ENCODE assay signal across 9 cellular contexts in genomic region chr2:46988733-46989481, GRCh38. TPM values are rescaled to one million over a fixed set of nuclear protein-coding genes. Genes with fewer than 3 reads are reported as not detected.
DNase-seq lines count a peak whose midpoint lies in the region; ATAC-seq and TF ChIP-seq lines count a peak whose summit lies in the region.
"Had no signal": no experiment of that assay in that cellular context is flagged by ENCODE, and none has a peak within 500 bp of the region (broad histone marks: within the 10 kb centered on the region; RNA-seq: fewer than 3 reads in every experiment).

No MANE protein-coding gene starts in this region.

- TF ChIP-seq CTCF in activated B cell treated with CpG ODN at 0.5 μM for 24 hours (IDR thresholded peaks at IDR 0.05) = no peak

- POLR2A ChIA-PET in activated B cell treated with CpG ODN at 0.5 μM for 24 hours (lab: Charles Lee) = interaction anchor here (0.6 to 1.1 kb wide), 4 partner anchors 16 to 318 kb away, joined by 3 to 4 read pairs (median 3); partner anchors contain the start of gene MCFD2

- no peaks in the 10 kb centered on the region for H3K36me3 ChIP-seq in H7 (replicated peaks; ENCODE audit: control insufficient read depth, insufficient read depth, low read length)
- H3K36me3 ChIP-seq in rectal smooth muscle tissue (ENCODE audit: control insufficient read depth, insufficient read depth, low read length) = no peaks in the 10 kb centered on the region

- no peak overlapping the region for H3K4me3 Mint-ChIP-seq in activated B cell treated with CpG ODN at 0.5 μM for 24 hours

- no peak overlapping the region for H3K4me3 ChIP-seq in H7 (ENCODE audit: insufficient read depth, low read depth, low read length)
- no peak overlapping the region for H3K4me3 ChIP-seq in rectal smooth muscle tissue (ENCODE audit: low read length)

- H3K27ac ChIP-seq in rectal smooth muscle tissue (ENCODE audit: low read depth, low read length) = peak overlapping the region; percentile 91

- no peak for ATAC-seq in activated B cell treated with CpG ODN at 0.5 μM for 24 hours (ENCODE audit: low read depth)
- peak; percentile 1 to 25 for ATAC-seq in left cardiac atrium
- no peak for ATAC-seq in GM21786 (IDR thresholded peaks at IDR 0.05; ENCODE audit: unreplicated experiment)
- ATAC-seq in HG03097 (IDR thresholded peaks at IDR 0.05; ENCODE audit: low FRiP score, unreplicated experiment) = no peak
- ATAC-seq in GM19455 (IDR thresholded peaks at IDR 0.05; ENCODE audit: unreplicated experiment) = no peak

- H3K36me3 Mint-ChIP-seq in activated B cell treated with CpG ODN at 0.5 μM for 24 hours (ENCODE audit: low read depth) = peaks cover 57% of the 10 kb centered on the region

- H3K27me3 ChIP-seq in H7 (ENCODE audit: control insufficient read depth, insufficient read depth, low read length) = no peaks in the 10 kb centered on the region
- H3K27me3 ChIP-seq in rectal smooth muscle tissue (ENCODE audit: control insufficient read depth, insufficient read depth, low read length) = no peaks in the 10 kb centered on the region

- no peak overlapping the region for H3K9ac ChIP-seq in rectal smooth muscle tissue (ENCODE audit: low read length)

- peaks cover 54% of the 10 kb centered on the region for H3K4me1 ChIP-seq in rectal smooth muscle tissue (ENCODE audit: control insufficient read depth, insufficient read depth, low read length)

- DNase-seq in H7 (peak; percentile 83), activated B cell treated with CpG ODN at 0.5 μM for 24 hours (no peak), left cardiac atrium (no peak), HuH-7.5 (ENCODE audit: low spot score) (no peak)
- DNase-seq: naive B cell had no signal

- CTCF ChIA-PET in activated B cell treated with CpG ODN at 0.5 μM for 24 hours (lab: Charles Lee) = interaction anchor here (1.0 to 1.4 kb wide), 4 partner anchors 26 to 326 kb away, joined by 3 to 9 read pairs (median 4); no protein-coding TSS in a partner anchor

- H3K27me3 Mint-ChIP-seq in activated B cell treated with CpG ODN at 0.5 μM for 24 hours = no peaks in the 10 kb centered on the region
- H3K27me3 Mint-ChIP-seq: naive B cell had no signal

- peaks cover 52% of the 10 kb centered on the region for H3K4me1 Mint-ChIP-seq in activated B cell treated with CpG ODN at 0.5 μM for 24 hours

- H3K9me3 Mint-ChIP-seq in activated B cell treated with CpG ODN at 0.5 μM for 24 hours = no peaks in the 10 kb centered on the region
- H3K9me3 Mint-ChIP-seq: naive B cell had no signal

- intact Hi-C loops in activated B cell treated with CpG ODN at 0.5 μM for 24 hours (cut with micrococcal nuclease) = no loop called here
- intact Hi-C loops in left cardiac atrium (cut with DNase I) = no loop called here

- H3K27ac Mint-ChIP-seq in activated B cell treated with CpG ODN at 0.5 μM for 24 hours = peak overlapping the region; percentile 18

RNA-seq across cellular contexts. Expression of gene TTC7A, which starts 47.9 kb away (rescaled TPM):
- 14.5 and 17.4 TPM in 2 replicates for total RNA-seq in H7 (2014; rRNA removed; shearing (Covaris generic))
- total RNA-seq in activated B cell treated with CpG ODN at 0.5 μM for 24 hours = 117 and 127 TPM in 2 replicates
- total RNA-seq in left cardiac atrium = 10 to 100 TPM; 10.9 to 13.3 TPM

Comparison
In these comparisons a context has a peak if more than half of its experiments do, and no peak if none do; other contexts are left out.
1. ATAC-seq: peak in left cardiac atrium (2 of 2); none in activated B cell treated with CpG ODN at 0.5 μM for 24 hours (single experiment), GM21786 (single experiment), HG03097 (single experiment) and GM19455 (single experiment).